Comparison of ENCODE assay signal across 8 cellular contexts in the genomic region with DNA sequence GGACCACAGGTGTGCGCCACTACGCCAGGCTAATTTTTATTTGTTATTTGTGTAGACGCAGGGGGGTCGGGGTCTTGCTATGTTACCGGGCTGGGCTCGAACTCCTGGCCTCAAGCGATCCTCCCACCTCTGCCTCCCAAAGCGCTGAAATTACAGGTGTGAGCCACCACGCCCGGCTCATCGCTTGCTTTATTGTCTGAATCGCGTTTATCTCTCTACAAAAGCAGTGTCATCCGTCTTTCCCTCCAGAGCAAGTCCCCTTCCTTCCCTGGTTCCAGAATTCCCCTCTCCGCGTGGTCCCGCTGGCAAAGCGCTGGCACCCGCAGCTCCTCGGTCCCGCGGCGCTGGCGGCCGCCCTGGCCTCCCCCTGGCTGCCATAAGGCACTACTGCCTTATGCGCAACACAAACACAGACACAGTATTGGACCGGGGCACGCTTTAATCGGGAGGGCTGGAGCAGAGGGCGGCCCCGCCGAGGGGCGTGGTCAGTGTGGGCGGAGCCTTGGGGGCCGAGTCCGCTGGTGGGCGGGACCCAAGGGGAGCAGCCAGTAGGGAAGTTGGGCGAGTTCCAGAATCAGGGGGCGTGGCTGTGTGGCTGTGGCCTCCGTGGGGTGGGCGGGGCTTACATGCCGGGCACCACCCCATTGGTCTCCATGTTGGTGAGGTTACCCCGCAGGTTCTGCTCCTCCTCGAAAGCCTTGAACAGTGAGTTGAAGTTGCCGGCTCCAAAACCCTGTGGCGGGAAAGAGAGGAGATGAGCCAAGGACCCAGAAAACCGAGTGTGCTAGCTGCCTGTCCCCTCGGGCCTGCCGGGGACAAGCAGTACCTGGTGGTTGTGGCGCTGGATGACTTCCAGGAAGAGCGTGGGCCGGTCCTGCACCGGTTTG. TPM values are rescaled to one million over a fixed set of nuclear protein-coding genes. Genes with fewer than 3 reads are reported as not detected.
A peak's percentile ranks its signal among the peaks of the same experiment; 100 is the strongest.
DNase-seq lines count a peak whose midpoint lies in the region; ATAC-seq and TF ChIP-seq lines count a peak whose summit lies in the region.

No MANE protein-coding gene starts in this region.

- H3K27me3 ChIP-seq in left ventricle myocardium inferior (ENCODE audit: low read depth): no peaks in the 10 kb centered on the region
- no peaks in the 10 kb centered on the region for H3K27me3 ChIP-seq in prostate gland (replicated peaks; ENCODE audit: insufficient read depth)

- TF ChIP-seq CTCF in GM12873 (IDR thresholded peaks at IDR 0.05; ENCODE audit: insufficient read depth, low read depth, low read length, missing control alignments): peak; percentile 25
- peak; percentile 68 for TF ChIP-seq CTCF in left ventricle myocardium inferior (IDR thresholded peaks at IDR 0.05; ENCODE audit: borderline replicate concordance)
- TF ChIP-seq CTCF in prostate gland (IDR thresholded peaks at IDR 0.05): peak in 3 of 4 experiments; percentile 23 to 64 (median 53)

- H3K36me3 ChIP-seq in left ventricle myocardium inferior (no peaks in the 10 kb centered on the region), prostate gland (no peaks in the 10 kb centered on the region), urinary bladder (ENCODE audit: insufficient read depth) (no peaks in the 10 kb centered on the region)

- H3K27ac ChIP-seq in left ventricle myocardium inferior (replicated peaks) (peak overlapping the region; percentile 72), prostate gland (peak overlapping the region; percentile 78 to 85), urinary bladder (ENCODE audit: low read depth) (no peak overlapping the region)

- TF ChIP-seq POLR2A in prostate gland (IDR thresholded peaks at IDR 0.05): peak; percentile 51

- WGBS in prostate gland: 13% methylated on average over 52 of the region's 53 CpGs
- 11% methylated on average over 53 of the region's 53 CpGs for WGBS in urinary bladder

- H3K9me3 ChIP-seq in left ventricle myocardium inferior (replicated peaks) (no peaks in the 10 kb centered on the region), prostate gland (no peaks in the 10 kb centered on the region)

- peak; percentile 97 for ATAC-seq in HG02759 (IDR thresholded peaks at IDR 0.05; ENCODE audit: unreplicated experiment)

- H3K4me3 ChIP-seq in left ventricle myocardium inferior (peak overlapping the region; percentile 72), prostate gland (peak overlapping the region; percentile 37 to 44), urinary bladder (ENCODE audit: low read depth, low read length) (peak overlapping the region; percentile 47)

- intact Hi-C loops in left ventricle myocardium inferior (cut with micrococcal nuclease): no loop called here
- intact Hi-C loops in prostate gland (cut with DNase I): no loop called here

- peaks cover 11% of the 10 kb centered on the region for H3K4me1 ChIP-seq in left ventricle myocardium inferior
- peaks cover 3% of the 10 kb centered on the region for H3K4me1 ChIP-seq in prostate gland (replicated peaks)
- no peaks in the 10 kb centered on the region for H3K4me1 ChIP-seq in urinary bladder (ENCODE audit: insufficient read depth)

- DNase-seq in NCI-H1436 (lab: John Stamatoyannopoulos, UW): peak; percentile 98
- DNase-seq in T follicular helper cell (ENCODE audit: low read depth): peak; percentile 100
- peak; percentile 94 for DNase-seq in amniotic stem cell (lab: John Stamatoyannopoulos, UW)
- peak; percentile 100 for DNase-seq in left ventricle myocardium inferior
- peak; percentile 100 for DNase-seq in prostate gland (ENCODE audit: low spot score)

RNA-seq across cellular contexts. Expression of a gene that starts 19.3 kb away (rescaled TPM):
- total RNA-seq in left ventricle myocardium inferior (1.3 TPM), prostate gland (1 to 10 TPM in 1 of 2 donors, under 1 TPM in 1; 0.41 to 4.0 TPM), urinary bladder (not detected)
- 4.0 TPM for polyA plus RNA-seq in urinary bladder

RNA-seq across cellular contexts. Expression of a gene that starts 35.5 kb away (rescaled TPM):
- total RNA-seq in left ventricle myocardium inferior: 7.9 TPM
- 10 to 100 TPM; 19.2 to 27.5 TPM for total RNA-seq in prostate gland
- total RNA-seq in urinary bladder: 4.3 TPM
- polyA plus RNA-seq in urinary bladder: 25.3 TPM

RNA-seq across cellular contexts. Expression of a gene that starts 45.9 kb away (rescaled TPM):
- total RNA-seq in left ventricle myocardium inferior (44.3 TPM), prostate gland (10 to 100 TPM in 1 of 2 donors, 1 to 10 TPM in 1; 9.5 to 23.5 TPM), urinary bladder (11.7 TPM)
- 7.9 TPM for polyA plus RNA-seq in urinary bladder

RNA-seq across cellular contexts. Expression of a gene that starts 49.2 kb away (rescaled TPM):
- total RNA-seq in left ventricle myocardium inferior: 28.1 TPM
- 10 to 100 TPM; 68.2 to 73.3 TPM for total RNA-seq in prostate gland
- 28.3 TPM for total RNA-seq in urinary bladder
- 115 TPM for polyA plus RNA-seq in urinary bladder
